20 cellular contexts compared by ENCODE assay signal in genomic region chr3:69115731-69116130, GRCh38. TPM values are rescaled to one million over a fixed set of nuclear protein-coding genes. Genes with fewer than 3 reads are reported as not detected.
DNase-seq lines count a peak whose midpoint lies in the region; ATAC-seq and TF ChIP-seq lines count a peak whose summit lies in the region.
"Had no signal": no experiment of that assay in that cellular context is flagged by ENCODE, and none has a peak within 500 bp of the region (broad histone marks: within the 10 kb centered on the region; RNA-seq: fewer than 3 reads in every experiment).

No MANE protein-coding gene starts in this region.

- peak; percentile 38 to 58 for ATAC-seq in activated CD4-positive, CD25-positive, alpha-beta regulatory T cell treated with anti-CD3 and anti-CD28 coated beads, Interleukin-2, amount 50 U/mL, for 24 hours
- ATAC-seq in GM18858 (IDR thresholded peaks at IDR 0.05; ENCODE audit: unreplicated experiment): no peak
- no peak for ATAC-seq in GM23338
- ATAC-seq: sciatic nerve had no signal

- peak overlapping the region; percentile 61 to 77 for H3K27ac ChIP-seq in right atrium auricular region
- peak overlapping the region; percentile 15 for H3K27ac ChIP-seq in temporal lobe (ENCODE audit: low read depth, low read length)
- no peak overlapping the region for H3K27ac ChIP-seq in GM23338 (ENCODE audit: low read depth)
- H3K27ac ChIP-seq: Peyer's patch, thyroid gland had no signal

- no peak for DNase-seq in activated CD4-positive, CD25-positive, alpha-beta regulatory T cell treated with anti-CD3 and anti-CD28 coated beads, Interleukin-2, amount 50 U/mL, for 72 hours
- DNase-seq in choroid plexus epithelial cell (ENCODE audit: low read depth) (peak; percentile 50), right atrium auricular region (ENCODE audit: low spot score) (no peak), NCI-H1105 (lab: John Stamatoyannopoulos, UW) (no peak), GM23338 (ENCODE audit: low spot score) (no peak)
- DNase-seq: activated effector memory CD4-positive, alpha-beta T cell treated with Interleukin-2 at 50 U/mL for 16 hours; CD4-positive, CD25-positive, alpha-beta regulatory T cell; DMS79 treated with DMSO at 0.1 percent for 48 hours; GOT3; NCI-H2081; NCI-H69; Peyer's patch; stimulated activated CD4-positive, alpha-beta T cell treated with anti-CD3 and anti-CD28 coated beads, Interleukin-4, amount 100 ng/mL, for 4 hours; thyroid gland had no signal

- H3K79me2 ChIP-seq in GM23338 (replicated peaks; ENCODE audit: insufficient read depth): no peaks in the 10 kb centered on the region

- H3K4me1 Mint-ChIP-seq in GM23338: peaks cover 8% of the 10 kb centered on the region

- H3K4me3 Mint-ChIP-seq in GM23338: no peak overlapping the region
- H3K4me3 Mint-ChIP-seq: CD4-positive, CD25-positive, alpha-beta regulatory T cell had no signal

- H3K27ac Mint-ChIP-seq in GM23338: no peak overlapping the region
- H3K27ac Mint-ChIP-seq: CD4-positive, CD25-positive, alpha-beta regulatory T cell had no signal

- no peak for TF ChIP-seq CTCF in choroid plexus epithelial cell (conservative IDR thresholded peaks at IDR 0.05; ENCODE audit: low read depth, low read length)
- TF ChIP-seq CTCF in right atrium auricular region (IDR thresholded peaks at IDR 0.05): no peak
- TF ChIP-seq CTCF in GM23338 (conservative IDR thresholded peaks at IDR 0.05; ENCODE audit: low read depth in 2 of 2): no peak

- no peaks in the 10 kb centered on the region for H4K20me1 ChIP-seq in GM23338 (replicated peaks; ENCODE audit: insufficient read depth)

- H3K4me1 ChIP-seq in right atrium auricular region (peaks cover 0 to 14% of the 10 kb centered on the region in 2 donors), GM23338 (ENCODE audit: insufficient read depth) (no peaks in the 10 kb centered on the region; the same call in 1 of the 2 replicates)
- H3K4me1 ChIP-seq: Peyer's patch had no signal

- H3K4me3 ChIP-seq in choroid plexus epithelial cell (ENCODE audit: low read depth, low read length): no peak overlapping the region
- peak overlapping the region; percentile 7 to 17 for H3K4me3 ChIP-seq in right atrium auricular region
- H3K4me3 ChIP-seq in GM23338: no peak overlapping the region
- H3K4me3 ChIP-seq: Peyer's patch, thyroid gland had no signal

- H3K36me3 ChIP-seq in right atrium auricular region (no peaks in the 10 kb centered on the region), GM23338 (ENCODE audit: insufficient read depth) (no peaks in the 10 kb centered on the region)
- H3K36me3 ChIP-seq: Peyer's patch, thyroid gland had no signal

- no peaks in the 10 kb centered on the region for H3K9me3 Mint-ChIP-seq in GM23338
- H3K9me3 Mint-ChIP-seq: CD4-positive, CD25-positive, alpha-beta regulatory T cell had no signal

- H2AFZ ChIP-seq in GM23338: no peak overlapping the region

- no peak overlapping the region for H3K4me2 ChIP-seq in GM23338

- no peaks in the 10 kb centered on the region for H3K36me3 Mint-ChIP-seq in GM23338 (ENCODE audit: low read depth)
- H3K36me3 Mint-ChIP-seq: CD4-positive, CD25-positive, alpha-beta regulatory T cell had no signal

- no peaks in the 10 kb centered on the region for H3K9me2 ChIP-seq in GM23338 (ENCODE audit: insufficient read depth)

- no peaks in the 10 kb centered on the region for H3K27me3 Mint-ChIP-seq in GM23338 (ENCODE audit: insufficient read depth, low read depth, poor library complexity)

- no peaks in the 10 kb centered on the region for H3K9me3 ChIP-seq in right atrium auricular region
- H3K9me3 ChIP-seq: Peyer's patch, thyroid gland had no signal

- H3K27me3 ChIP-seq in right atrium auricular region (no peaks in the 10 kb centered on the region), GM23338 (ENCODE audit: insufficient read depth) (no peaks in the 10 kb centered on the region)
- H3K27me3 ChIP-seq: Peyer's patch, thyroid gland had no signal

- no peaks in the 10 kb centered on the region for H3F3A ChIP-seq in GM23338 (replicated peaks; ENCODE audit: low read depth)

TF ChIP-seq in GM23338, 12 proteins besides CTCF, POLR2A, EP300 and RAD21 (continues in another document):
- TF ChIP-seq POLR2AphosphoS5 (IDR thresholded peaks at IDR 0.05; ENCODE audit: low read depth) (no peak), JUNB (IDR thresholded peaks at IDR 0.05; ENCODE audit: unreplicated experiment) (no peak), EZH2phosphoT487 (IDR thresholded peaks at IDR 0.05; ENCODE audit: unreplicated experiment) (no peak), ETS1 (IDR thresholded peaks at IDR 0.05) (no peak), ZNF114 (CRISPR knock-in tag; IDR thresholded peaks at IDR 0.05) (no peak), CREB1 (CRISPR knock-in tag; IDR thresholded peaks at IDR 0.05; ENCODE audit: low read depth) (no peak)
- TF ChIP-seq, protein P1, sequence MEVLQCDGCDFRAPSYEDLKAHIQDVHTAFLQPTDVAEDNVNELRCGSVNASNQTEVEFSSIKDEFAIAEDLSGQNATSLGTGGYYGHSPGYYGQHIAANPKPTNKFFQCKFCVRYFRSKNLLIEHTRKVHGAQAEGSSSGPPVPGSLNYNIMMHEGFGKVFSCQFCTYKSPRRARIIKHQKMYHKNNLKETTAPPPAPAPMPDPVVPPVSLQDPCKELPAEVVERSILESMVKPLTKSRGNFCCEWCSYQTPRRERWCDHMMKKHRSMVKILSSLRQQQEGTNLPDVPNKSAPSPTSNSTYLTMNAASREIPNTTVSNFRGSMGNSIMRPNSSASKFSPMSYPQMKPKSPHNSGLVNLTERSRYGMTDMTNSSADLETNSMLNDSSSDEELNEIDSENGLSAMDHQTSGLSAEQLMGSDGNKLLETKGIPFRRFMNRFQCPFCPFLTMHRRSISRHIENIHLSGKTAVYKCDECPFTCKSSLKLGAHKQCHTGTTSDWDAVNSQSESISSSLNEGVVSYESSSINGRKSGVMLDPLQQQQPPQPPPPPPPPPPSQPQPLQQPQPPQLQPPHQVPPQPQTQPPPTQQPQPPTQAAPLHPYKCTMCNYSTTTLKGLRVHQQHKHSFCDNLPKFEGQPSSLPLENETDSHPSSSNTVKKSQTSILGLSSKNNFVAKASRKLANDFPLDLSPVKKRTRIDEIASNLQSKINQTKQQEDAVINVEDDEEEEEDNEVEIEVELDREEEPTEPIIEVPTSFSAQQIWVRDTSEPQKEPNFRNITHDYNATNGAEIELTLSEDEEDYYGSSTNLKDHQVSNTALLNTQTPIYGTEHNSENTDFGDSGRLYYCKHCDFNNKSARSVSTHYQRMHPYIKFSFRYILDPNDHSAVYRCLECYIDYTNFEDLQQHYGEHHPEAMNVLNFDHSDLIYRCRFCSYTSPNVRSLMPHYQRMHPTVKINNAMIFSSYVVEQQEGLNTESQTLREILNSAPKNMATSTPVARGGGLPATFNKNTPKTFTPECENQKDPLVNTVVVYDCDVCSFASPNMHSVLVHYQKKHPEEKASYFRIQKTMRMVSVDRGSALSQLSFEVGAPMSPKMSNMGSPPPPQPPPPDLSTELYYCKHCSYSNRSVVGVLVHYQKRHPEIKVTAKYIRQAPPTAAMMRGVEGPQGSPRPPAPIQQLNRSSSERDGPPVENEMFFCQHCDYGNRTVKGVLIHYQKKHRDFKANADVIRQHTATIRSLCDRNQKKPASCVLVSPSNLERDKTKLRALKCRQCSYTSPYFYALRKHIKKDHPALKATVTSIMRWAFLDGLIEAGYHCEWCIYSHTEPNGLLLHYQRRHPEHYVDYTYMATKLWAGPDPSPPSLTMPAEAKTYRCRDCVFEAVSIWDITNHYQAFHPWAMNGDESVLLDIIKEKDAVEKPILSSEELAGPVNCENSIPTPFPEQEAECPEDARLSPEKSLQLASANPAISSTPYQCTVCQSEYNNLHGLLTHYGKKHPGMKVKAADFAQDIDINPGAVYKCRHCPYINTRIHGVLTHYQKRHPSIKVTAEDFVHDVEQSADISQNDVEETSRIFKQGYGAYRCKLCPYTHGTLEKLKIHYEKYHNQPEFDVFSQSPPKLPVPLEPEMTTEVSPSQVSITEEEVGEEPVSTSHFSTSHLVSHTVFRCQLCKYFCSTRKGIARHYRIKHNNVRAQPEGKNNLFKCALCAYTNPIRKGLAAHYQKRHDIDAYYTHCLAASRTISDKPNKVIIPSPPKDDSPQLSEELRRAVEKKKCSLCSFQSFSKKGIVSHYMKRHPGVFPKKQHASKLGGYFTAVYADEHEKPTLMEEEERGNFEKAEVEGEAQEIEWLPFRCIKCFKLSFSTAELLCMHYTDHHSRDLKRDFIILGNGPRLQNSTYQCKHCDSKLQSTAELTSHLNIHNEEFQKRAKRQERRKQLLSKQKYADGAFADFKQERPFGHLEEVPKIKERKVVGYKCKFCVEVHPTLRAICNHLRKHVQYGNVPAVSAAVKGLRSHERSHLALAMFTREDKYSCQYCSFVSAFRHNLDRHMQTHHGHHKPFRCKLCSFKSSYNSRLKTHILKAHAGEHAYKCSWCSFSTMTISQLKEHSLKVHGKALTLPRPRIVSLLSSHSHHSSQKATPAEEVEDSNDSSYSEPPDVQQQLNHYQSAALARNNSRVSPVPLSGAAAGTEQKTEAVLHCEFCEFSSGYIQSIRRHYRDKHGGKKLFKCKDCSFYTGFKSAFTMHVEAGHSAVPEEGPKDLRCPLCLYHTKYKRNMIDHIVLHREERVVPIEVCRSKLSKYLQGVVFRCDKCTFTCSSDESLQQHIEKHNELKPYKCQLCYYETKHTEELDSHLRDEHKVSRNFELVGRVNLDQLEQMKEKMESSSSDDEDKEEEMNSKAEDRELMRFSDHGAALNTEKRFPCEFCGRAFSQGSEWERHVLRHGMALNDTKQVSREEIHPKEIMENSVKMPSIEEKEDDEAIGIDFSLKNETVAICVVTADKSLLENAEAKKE (CRISPR knock-in tag; IDR thresholded peaks at IDR 0.05): no peak

RNA-seq across cellular contexts. Expression of gene LMOD3, which starts 6.7 kb away (rescaled TPM):
- total RNA-seq in right atrium auricular region (100 to 1,000 TPM in 1 of 2 donors, 10 to 100 TPM in 1; 33.1 to 110 TPM), temporal lobe (under 0.01 TPM)
- total RNA-seq in GM23338 (2014; rRNA removed; shearing (Covaris generic)): not detected in 2 replicates
- 0.06 TPM in 1 of 2 replicates, not detected in the other for polyA plus RNA-seq in GM23338 (2016; fragmentation: Nextera tagmentation; extraction: Ambion mirVana)
- total RNA-seq: CD4-positive, CD25-positive, alpha-beta regulatory T cell; dermis microvascular lymphatic vessel endothelial cell; Peyer's patch; T-helper 1 cell treated with Interleukin-12 subunit alpha and Interleukin-12 subunit beta and Interleukin-4 antibody, amounts not matched to agents 30 ng/mL and 1 ng/mL, for 36 hours had no signal

RNA-seq across cellular contexts. Expression of gene ARL6IP5, which starts 31.0 kb away (rescaled TPM):
- 100 to 1,000 TPM; 172 to 199 TPM for total RNA-seq in right atrium auricular region
- 47.2 TPM for total RNA-seq in temporal lobe
- 28.8 and 35.5 TPM in 2 replicates for total RNA-seq in GM23338 (2014; rRNA removed; shearing (Covaris generic))
- polyA plus RNA-seq in GM23338 (2016; fragmentation: Nextera tagmentation; extraction: Ambion mirVana): 36.5 and 39.8 TPM in 2 replicates

RNA-seq across cellular contexts. Expression of gene UBA3, which starts 35.6 kb away (rescaled TPM):
- total RNA-seq in right atrium auricular region (10 to 100 TPM; 39.9 to 63.5 TPM), temporal lobe (76.2 TPM)
- 82.5 and 85.3 TPM in 2 replicates for total RNA-seq in GM23338 (2014; rRNA removed; shearing (Covaris generic))
- polyA plus RNA-seq in GM23338 (2016; fragmentation: Nextera tagmentation; extraction: Ambion mirVana): 40.4 and 53.2 TPM in 2 replicates

Comparison
In these comparisons a context has a peak if more than half of its experiments do, and no peak if none do; other contexts are left out.
1. ATAC-seq: peak in activated CD4-positive, CD25-positive, alpha-beta regulatory T cell treated with anti-CD3 and anti-CD28 coated beads, Interleukin-2, amount 50 U/mL, for 24 hours (2 of 2); none in GM18858 (single experiment) and GM23338 (single experiment).
2. H3K4me3 ChIP-seq: peak in right atrium auricular region (2 of 2); none in choroid plexus epithelial cell (single experiment) and GM23338 (single experiment).
3. RNA of gene LMOD3, which starts 6.7 kb away (total RNA-seq): 33.1 to 110 TPM in right atrium auricular region; under 0.01 TPM in temporal lobe (single experiment) and not detected in GM23338; every median in the first group is over 10 times any median in the second.